ENCODE assay signal across 32 cellular contexts in the genomic region with DNA sequence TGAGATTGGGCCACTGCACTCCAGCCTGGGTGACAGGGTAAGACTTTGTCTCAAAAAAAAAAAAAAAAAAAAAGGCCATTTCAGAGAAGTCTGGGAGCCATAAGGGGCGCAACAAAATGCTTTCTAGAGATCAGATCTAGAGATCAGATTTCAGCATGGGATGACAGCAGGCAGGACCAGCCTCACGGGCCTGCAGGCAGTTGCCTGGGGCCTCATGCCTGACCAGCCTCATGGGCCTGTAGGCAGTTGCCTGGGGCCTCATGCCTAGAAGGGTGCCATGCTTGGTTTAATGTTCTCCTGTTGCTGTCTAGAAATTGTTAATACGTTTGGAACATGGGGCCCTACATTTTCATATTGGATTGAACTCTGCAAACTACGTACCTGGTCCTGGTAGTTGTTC.
"Had no signal": no experiment of that assay in that cellular context is flagged by ENCODE, and none has a peak within 500 bp of the region (broad histone marks: within the 10 kb centered on the region; RNA-seq: fewer than 3 reads in every experiment).

No MANE protein-coding gene starts in this region.

- H3K4me3 Mint-ChIP-seq: activated CD4-positive, alpha-beta memory T cell treated with anti-CD3 and anti-CD28 coated beads for 36 hours; activated CD4-positive, alpha-beta T cell treated with anti-CD3 and anti-CD28 coated beads for 36 hours; activated CD4-positive, alpha-beta T cell treated with anti-CD3 and anti-CD28 coated beads, Interleukin-2, amount 10 ng/mL, durations not matched to agents 24 days and 14 days; activated CD8-positive, alpha-beta memory T cell treated with anti-CD3 and anti-CD28 coated beads, Interleukin-2, amount 10 ng/mL, durations not matched to agents 7 days and 5 days; activated CD8-positive, alpha-beta T cell treated with anti-CD3 and anti-CD28 coated beads, Interleukin-2, amount 10 ng/mL, durations not matched to agents 7 days and 5 days; activated naive CD4-positive, alpha-beta T cell treated with anti-CD3 and anti-CD28 coated beads for 36 hours; activated naive CD4-positive, alpha-beta T cell treated with anti-CD3 and anti-CD28 coated beads, Interleukin-2, amount 50 U/mL, for 24 hours; activated naive CD8-positive, alpha-beta T cell treated with anti-CD3 and anti-CD28 coated beads for 36 hours; activated naive CD8-positive, alpha-beta T cell treated with anti-CD3 and anti-CD28 coated beads, Interleukin-2, amount 50 U/mL, for 24 hours; activated T-helper 1 cell treated with anti-CD3 and anti-CD28 coated beads, Interleukin-12 subunit alpha, Interleukin-12 subunit beta, Interleukin-2, Interleukin-4 antibody, amounts not matched to agents 30 ng/mL and 10 ng/mL and 1 ng/mL, durations not matched to agents 14 hours and 24 hours and 36 hours; endodermal cell; T-helper 17 cell; T-helper 2 cell treated with Interferon-gamma antibody and Interleukin-4, amounts not matched to agents 5 μg/mL and 100 μg/mL, for 36 hours had no signal

- H3K27ac Mint-ChIP-seq: activated CD4-positive, alpha-beta memory T cell treated with anti-CD3 and anti-CD28 coated beads for 36 hours; activated CD4-positive, alpha-beta T cell treated with anti-CD3 and anti-CD28 coated beads for 36 hours; activated CD4-positive, alpha-beta T cell treated with anti-CD3 and anti-CD28 coated beads, Interleukin-2, amount 10 ng/mL, durations not matched to agents 24 days and 14 days; activated CD8-positive, alpha-beta memory T cell treated with anti-CD3 and anti-CD28 coated beads, Interleukin-2, amount 10 ng/mL, durations not matched to agents 7 days and 5 days; activated CD8-positive, alpha-beta T cell treated with anti-CD3 and anti-CD28 coated beads, Interleukin-2, amount 10 ng/mL, durations not matched to agents 7 days and 5 days; activated naive CD4-positive, alpha-beta T cell treated with anti-CD3 and anti-CD28 coated beads for 36 hours; activated naive CD4-positive, alpha-beta T cell treated with anti-CD3 and anti-CD28 coated beads, Interleukin-2, amount 50 U/mL, for 24 hours; activated naive CD8-positive, alpha-beta T cell treated with anti-CD3 and anti-CD28 coated beads for 36 hours; activated naive CD8-positive, alpha-beta T cell treated with anti-CD3 and anti-CD28 coated beads, Interleukin-2, amount 50 U/mL, for 24 hours; activated T-helper 1 cell treated with anti-CD3 and anti-CD28 coated beads, Interleukin-12 subunit alpha, Interleukin-12 subunit beta, Interleukin-2, Interleukin-4 antibody, amounts not matched to agents 30 ng/mL and 10 ng/mL and 1 ng/mL, durations not matched to agents 14 hours and 24 hours and 36 hours; activated T-helper 2 cell treated with anti-CD3 and anti-CD28 coated beads, Interferon-gamma antibody, Interleukin-2, Interleukin-4, amounts not matched to agents 10 μg/mL and 5 μg/mL and 100 μg/mL, durations not matched to agents 14 hours and 24 hours and 36 hours; endodermal cell; T-helper 17 cell; T-helper 2 cell treated with Interferon-gamma antibody and Interleukin-4, amounts not matched to agents 5 μg/mL and 100 μg/mL, for 36 hours had no signal

- DNase-seq: activated CD4-positive, alpha-beta memory T cell treated with anti-CD3 and anti-CD28 coated beads for 36 hours; activated CD4-positive, alpha-beta T cell treated with anti-CD3 and anti-CD28 coated beads for 36 hours; activated CD4-positive, alpha-beta T cell treated with anti-CD3 and anti-CD28 coated beads, Interleukin-2, amount 10 ng/mL, durations not matched to agents 24 days and 14 days; activated CD4-positive, CD25-positive, alpha-beta regulatory T cell; activated CD4-positive, CD25-positive, alpha-beta regulatory T cell treated with anti-CD3 and anti-CD28 coated beads, Interleukin-2, amount 50 U/mL, for 72 hours; activated CD8-positive, alpha-beta memory T cell treated with anti-CD3 and anti-CD28 coated beads, Interleukin-2, amount 10 ng/mL, durations not matched to agents 7 days and 5 days; activated CD8-positive, alpha-beta memory T cell treated with anti-CD3 and anti-CD28 coated beads, Interleukin-2, amount 50 U/mL, for 4 hours; activated CD8-positive, alpha-beta T cell treated with anti-CD3 and anti-CD28 coated beads, Interleukin-2, amount 10 ng/mL, durations not matched to agents 7 days and 5 days; activated effector memory CD4-positive, alpha-beta T cell treated with anti-CD3 and anti-CD28 coated beads, Interleukin-2, amount 50 U/mL, for 16 hours; activated naive CD4-positive, alpha-beta T cell treated with anti-CD3 and anti-CD28 coated beads for 36 hours; activated naive CD8-positive, alpha-beta T cell treated with anti-CD3 and anti-CD28 coated beads for 36 hours; activated naive CD8-positive, alpha-beta T cell treated with anti-CD3 and anti-CD28 coated beads, Interleukin-2, amount 50 U/mL, for 24 hours; activated T-cell treated with anti-CD3 and anti-CD28 coated beads, Interleukin-2, amount 50 U/mL, for 1 hour; activated T-cell treated with anti-CD3 and anti-CD28 coated beads, Interleukin-2, amount 50 U/mL, for 48 hours; adrenal gland; amygdala; aorta; body of pancreas; caudate nucleus; dorsolateral prefrontal cortex; effector memory CD4-positive, alpha-beta T cell; endodermal cell; foreskin fibroblast; head of caudate nucleus; T-helper 1 cell; T-helper 17 cell; T1000 had no signal

- H3K4me1 Mint-ChIP-seq: activated CD4-positive, alpha-beta T cell treated with anti-CD3 and anti-CD28 coated beads for 36 hours; activated naive CD8-positive, alpha-beta T cell treated with anti-CD3 and anti-CD28 coated beads for 36 hours; endodermal cell had no signal

- H3K27me3 Mint-ChIP-seq: activated CD4-positive, alpha-beta memory T cell treated with anti-CD3 and anti-CD28 coated beads for 36 hours; activated CD4-positive, alpha-beta T cell treated with anti-CD3 and anti-CD28 coated beads for 36 hours; activated CD4-positive, alpha-beta T cell treated with anti-CD3 and anti-CD28 coated beads, Interleukin-2, amount 10 ng/mL, durations not matched to agents 24 days and 14 days; activated CD8-positive, alpha-beta memory T cell treated with anti-CD3 and anti-CD28 coated beads, Interleukin-2, amount 10 ng/mL, durations not matched to agents 7 days and 5 days; activated naive CD4-positive, alpha-beta T cell treated with anti-CD3 and anti-CD28 coated beads, Interleukin-2, amount 50 U/mL, for 24 hours; activated naive CD8-positive, alpha-beta T cell treated with anti-CD3 and anti-CD28 coated beads for 36 hours; activated naive CD8-positive, alpha-beta T cell treated with anti-CD3 and anti-CD28 coated beads, Interleukin-2, amount 50 U/mL, for 24 hours; T-helper 17 cell had no signal

- ATAC-seq: activated CD4-positive, alpha-beta T cell treated with anti-CD3 and anti-CD28 coated beads for 36 hours; activated CD8-positive, alpha-beta memory T cell treated with anti-CD3 and anti-CD28 coated beads, Interleukin-2, amount 10 ng/mL, durations not matched to agents 7 days and 5 days; activated CD8-positive, alpha-beta T cell treated with anti-CD3 and anti-CD28 coated beads, Interleukin-2, amount 10 ng/mL, durations not matched to agents 7 days and 5 days; activated naive CD8-positive, alpha-beta T cell treated with anti-CD3 and anti-CD28 coated beads, Interleukin-2, amount 50 U/mL, for 24 hours; body of pancreas; esophagus mucosa; T-helper 17 cell had no signal
